Comparison of ENCODE assay signal across 12 cellular contexts in the genomic region with DNA sequence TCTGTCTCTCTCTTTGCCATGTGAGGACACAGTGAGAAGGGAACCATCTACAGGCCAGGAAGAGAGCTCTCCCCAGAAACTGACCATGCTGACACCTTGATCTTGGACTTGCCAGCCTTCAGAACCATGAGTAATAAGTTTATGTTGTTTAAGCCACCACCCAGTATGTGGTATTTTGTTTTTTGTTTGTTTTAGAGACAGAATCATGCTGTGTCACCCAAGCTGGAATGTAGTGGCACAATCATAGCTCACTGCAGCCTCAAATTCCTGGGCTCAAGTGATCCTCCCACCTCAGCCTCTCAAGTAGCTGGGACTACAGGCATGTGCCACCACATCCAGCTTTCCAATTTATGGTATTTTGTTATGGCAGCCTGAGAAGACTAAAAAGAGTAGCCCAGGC. TPM values are rescaled to one million over a fixed set of nuclear protein-coding genes. Genes with fewer than 3 reads are reported as not detected.
"Had no signal": no experiment of that assay in that cellular context is flagged by ENCODE, and none has a peak within 500 bp of the region (broad histone marks: within the 10 kb centered on the region; RNA-seq: fewer than 3 reads in every experiment).

No MANE protein-coding gene starts in this region.

RNA-seq across cellular contexts. Expression of gene TMEM40, which starts 35.7 kb away (rescaled TPM):
- total RNA-seq: esophagus muscularis mucosa; glomerular endothelial cell; mucosa of descending colon; natural killer cell treated with Interleukin-12 subunit alpha and Interleukin-12 subunit beta and Interleukin-15 and Interleukin-18, amount 100 ng/mL, for 72 hours; neural crest cell; omental fat pad; pancreas; posterior vena cava; pulmonary artery endothelial cell; transverse colon; upper lobe of right lung; uterus had no signal
